1 cellular context compared by ENCODE assay signal in genomic region chr20:17749979-17750721, GRCh38.
TF ChIP-seq lines count a peak whose summit lies in the region.

No MANE protein-coding gene starts in this region.

TF ChIP-seq in HepG2, 621 proteins besides CTCF, POLR2A, EP300 and RAD21 (continued from another document and continues in another):
- TF ChIP-seq ERF (CRISPR knock-in tag; IDR thresholded peaks at IDR 0.05) (peak; percentile 63; the same call in 1 of the 2 replicates), GPN1 (CRISPR knock-in tag; IDR thresholded peaks at IDR 0.05; ENCODE audit: borderline replicate concordance) (no peak), NFE2L2 (IDR thresholded peaks at IDR 0.05; ENCODE audit: low read length) (no peak), CEBPZ (IDR thresholded peaks at IDR 0.05; ENCODE audit: low read length) (no peak), ZNF609 (CRISPR knock-in tag; IDR thresholded peaks at IDR 0.05; ENCODE audit: borderline replicate concordance) (0 out of 2 replicates have a peak, but pooled peaks have one; percentile 50), RBAK (CRISPR knock-in tag; IDR thresholded peaks at IDR 0.05) (no peak), BCL3 (CRISPR knock-in tag; IDR thresholded peaks at IDR 0.05) (no peak), PATZ1 (CRISPR knock-in tag; IDR thresholded peaks at IDR 0.05) (no peak; the same call in 1 of the 2 replicates), THAP8 (CRISPR knock-in tag; IDR thresholded peaks at IDR 0.05; ENCODE audit: borderline replicate concordance) (no peak), SP5 (CRISPR knock-in tag; IDR thresholded peaks at IDR 0.05; ENCODE audit: borderline replicate concordance, low read depth) (0 out of 2 replicates have a peak, but pooled peaks have one; percentile 37), PREB (CRISPR knock-in tag; IDR thresholded peaks at IDR 0.05) (no peak), NR2F1 (CRISPR knock-in tag; IDR thresholded peaks at IDR 0.05) (no peak), ZNF709 (CRISPR knock-in tag; IDR thresholded peaks at IDR 0.05) (peak; percentile 46; the same call in 1 of the 2 replicates), ZNF550 (CRISPR knock-in tag; IDR thresholded peaks at IDR 0.05; ENCODE audit: borderline replicate concordance) (peak; percentile 62; the same call in 1 of the 2 replicates), CREB3 (CRISPR knock-in tag; IDR thresholded peaks at IDR 0.05) (no peak), ZNF713 (CRISPR knock-in tag; IDR thresholded peaks at IDR 0.05) (no peak), HOXA3 (CRISPR knock-in tag; IDR thresholded peaks at IDR 0.05) (0 out of 2 replicates have a peak, but pooled peaks have one; percentile 41), ZNF33A (CRISPR knock-in tag; IDR thresholded peaks at IDR 0.05; ENCODE audit: borderline replicate concordance) (no peak), CAMTA2 (CRISPR knock-in tag; IDR thresholded peaks at IDR 0.05; ENCODE audit: borderline replicate concordance) (no peak), TCF7 (IDR thresholded peaks at IDR 0.05; ENCODE audit: low read depth) (no peak), RELA (CRISPR knock-in tag; IDR thresholded peaks at IDR 0.05) (no peak), SETDB1 (CRISPR knock-in tag; IDR thresholded peaks at IDR 0.05; ENCODE audit: borderline replicate concordance) (no peak), ZNF30 (CRISPR knock-in tag; IDR thresholded peaks at IDR 0.05) (no peak), AKNA (CRISPR knock-in tag; IDR thresholded peaks at IDR 0.05; ENCODE audit: borderline replicate concordance) (no peak), TRIM24 (CRISPR knock-in tag; IDR thresholded peaks at IDR 0.05) (no peak), SP4 (CRISPR knock-in tag; IDR thresholded peaks at IDR 0.05) (peak; percentile 58), HIC2 (CRISPR knock-in tag; IDR thresholded peaks at IDR 0.05; ENCODE audit: low read depth) (no peak), ZMYM3 (CRISPR knock-in tag; IDR thresholded peaks at IDR 0.05) (peak; percentile 69), BCL6 (CRISPR knock-in tag; IDR thresholded peaks at IDR 0.05) (peak; percentile 81), MIXL1 (CRISPR knock-in tag; IDR thresholded peaks at IDR 0.05) (no peak), KLF13 (CRISPR knock-in tag; IDR thresholded peaks at IDR 0.05) (no peak), SIN3B (IDR thresholded peaks at IDR 0.05; ENCODE audit: low read length) (no peak), TCF7L2 (IDR thresholded peaks at IDR 0.05; ENCODE audit: low read depth, low read length) (no peak), ZNF616 (CRISPR knock-in tag; IDR thresholded peaks at IDR 0.05; ENCODE audit: low read depth) (no peak), ZNF619 (CRISPR knock-in tag; IDR thresholded peaks at IDR 0.05) (peak; percentile 91; the same call in 1 of the 2 replicates), ZNF430 (CRISPR knock-in tag; IDR thresholded peaks at IDR 0.05) (0 out of 2 replicates have a peak, but pooled peaks have one; percentile 52)
